ENCODE assay signal across 2 cellular contexts in the genomic region with DNA sequence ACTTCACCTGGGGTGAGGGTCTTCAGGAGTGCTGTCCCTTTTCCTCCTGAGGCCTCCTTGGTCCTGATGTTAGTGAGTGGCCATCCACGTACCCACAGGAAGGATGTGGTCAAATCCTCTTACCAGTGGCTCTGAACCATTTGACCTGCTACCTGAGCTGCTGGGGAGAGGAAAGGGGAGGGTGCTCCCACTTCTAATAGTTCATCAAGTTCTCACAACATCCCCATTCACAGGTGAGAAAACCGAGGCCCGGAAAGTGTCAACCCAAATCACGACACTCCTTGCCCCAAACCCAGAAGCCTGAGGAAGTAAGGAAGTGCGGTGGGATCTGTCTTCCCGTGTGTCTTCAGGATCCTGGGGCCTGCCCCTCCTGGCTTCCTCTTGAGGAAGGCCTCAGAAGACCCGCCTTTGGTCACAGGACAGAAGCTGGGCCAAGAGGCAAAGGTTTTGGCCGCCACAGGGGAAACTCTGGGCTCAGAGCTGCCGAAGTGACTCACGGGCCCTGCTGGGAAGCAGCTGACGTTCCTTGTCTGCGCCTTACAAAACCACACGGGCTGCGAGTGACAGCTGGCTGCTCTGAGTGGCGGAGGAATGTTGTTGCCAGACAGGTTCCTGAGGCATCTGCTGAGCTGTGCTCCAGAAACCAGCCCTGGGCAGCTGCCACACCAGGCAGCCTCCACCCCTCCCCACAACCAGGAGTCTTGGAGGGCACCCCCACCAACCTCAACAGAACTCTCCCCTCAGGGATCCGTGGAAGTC.
TF ChIP-seq lines count a peak whose summit lies in the region.

No MANE protein-coding gene starts in this region.

TF ChIP-seq in A549, 52 proteins besides CTCF, POLR2A, EP300 and RAD21 (continues in another document):
- no peak for TF ChIP-seq HES2 (IDR thresholded peaks at IDR 0.05)
- no peak for TF ChIP-seq CHD2 (IDR thresholded peaks at IDR 0.05; ENCODE audit: low read length, partially characterized antibody)
- TF ChIP-seq PHF8 (IDR thresholded peaks at IDR 0.05; ENCODE audit: borderline replicate concordance, low read depth): no peak
- no peak for TF ChIP-seq ZFP36 (IDR thresholded peaks at IDR 0.05; ENCODE audit: borderline replicate concordance, partially characterized antibody)
- TF ChIP-seq JUN (IDR thresholded peaks at IDR 0.05): peak in 1 of 2 experiments; percentile 41; a peak in 3 of 5 replicates
- no peak for TF ChIP-seq MYC (IDR thresholded peaks at IDR 0.05; ENCODE audit: borderline replicate concordance, low read length)
- TF ChIP-seq ZNF302 (CRISPR knock-in tag; IDR thresholded peaks at IDR 0.05): no peak
- TF ChIP-seq, protein P1, sequence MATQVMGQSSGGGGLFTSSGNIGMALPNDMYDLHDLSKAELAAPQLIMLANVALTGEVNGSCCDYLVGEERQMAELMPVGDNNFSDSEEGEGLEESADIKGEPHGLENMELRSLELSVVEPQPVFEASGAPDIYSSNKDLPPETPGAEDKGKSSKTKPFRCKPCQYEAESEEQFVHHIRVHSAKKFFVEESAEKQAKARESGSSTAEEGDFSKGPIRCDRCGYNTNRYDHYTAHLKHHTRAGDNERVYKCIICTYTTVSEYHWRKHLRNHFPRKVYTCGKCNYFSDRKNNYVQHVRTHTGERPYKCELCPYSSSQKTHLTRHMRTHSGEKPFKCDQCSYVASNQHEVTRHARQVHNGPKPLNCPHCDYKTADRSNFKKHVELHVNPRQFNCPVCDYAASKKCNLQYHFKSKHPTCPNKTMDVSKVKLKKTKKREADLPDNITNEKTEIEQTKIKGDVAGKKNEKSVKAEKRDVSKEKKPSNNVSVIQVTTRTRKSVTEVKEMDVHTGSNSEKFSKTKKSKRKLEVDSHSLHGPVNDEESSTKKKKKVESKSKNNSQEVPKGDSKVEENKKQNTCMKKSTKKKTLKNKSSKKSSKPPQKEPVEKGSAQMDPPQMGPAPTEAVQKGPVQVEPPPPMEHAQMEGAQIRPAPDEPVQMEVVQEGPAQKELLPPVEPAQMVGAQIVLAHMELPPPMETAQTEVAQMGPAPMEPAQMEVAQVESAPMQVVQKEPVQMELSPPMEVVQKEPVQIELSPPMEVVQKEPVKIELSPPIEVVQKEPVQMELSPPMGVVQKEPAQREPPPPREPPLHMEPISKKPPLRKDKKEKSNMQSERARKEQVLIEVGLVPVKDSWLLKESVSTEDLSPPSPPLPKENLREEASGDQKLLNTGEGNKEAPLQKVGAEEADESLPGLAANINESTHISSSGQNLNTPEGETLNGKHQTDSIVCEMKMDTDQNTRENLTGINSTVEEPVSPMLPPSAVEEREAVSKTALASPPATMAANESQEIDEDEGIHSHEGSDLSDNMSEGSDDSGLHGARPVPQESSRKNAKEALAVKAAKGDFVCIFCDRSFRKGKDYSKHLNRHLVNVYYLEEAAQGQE (IDR thresholded peaks at IDR 0.05): no peak
- no peak for TF ChIP-seq CBX8 (IDR thresholded peaks at IDR 0.05)
- TF ChIP-seq MAZ (IDR thresholded peaks at IDR 0.05; ENCODE audit: borderline replicate concordance, low read depth, low read length): no peak
- no peak for TF ChIP-seq SMC3 (IDR thresholded peaks at IDR 0.05)
- no peak for TF ChIP-seq RARB (CRISPR knock-in tag; IDR thresholded peaks at IDR 0.05)
- TF ChIP-seq POLR2AphosphoS2 (conservative IDR thresholded peaks at IDR 0.05; ENCODE audit: low read length): no peak
- no peak; the same call in 1 of the 2 replicates for TF ChIP-seq GATA3 (IDR thresholded peaks at IDR 0.05; ENCODE audit: borderline replicate concordance)
- TF ChIP-seq, protein P2, sequence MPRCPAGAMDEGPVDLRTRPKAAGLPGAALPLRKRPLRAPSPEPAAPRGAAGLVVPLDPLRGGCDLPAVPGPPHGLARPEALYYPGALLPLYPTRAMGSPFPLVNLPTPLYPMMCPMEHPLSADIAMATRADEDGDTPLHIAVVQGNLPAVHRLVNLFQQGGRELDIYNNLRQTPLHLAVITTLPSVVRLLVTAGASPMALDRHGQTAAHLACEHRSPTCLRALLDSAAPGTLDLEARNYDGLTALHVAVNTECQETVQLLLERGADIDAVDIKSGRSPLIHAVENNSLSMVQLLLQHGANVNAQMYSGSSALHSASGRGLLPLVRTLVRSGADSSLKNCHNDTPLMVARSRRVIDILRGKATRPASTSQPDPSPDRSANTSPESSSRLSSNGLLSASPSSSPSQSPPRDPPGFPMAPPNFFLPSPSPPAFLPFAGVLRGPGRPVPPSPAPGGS (IDR thresholded peaks at IDR 0.05): no peak
- TF ChIP-seq PBX3 (IDR thresholded peaks at IDR 0.05): peak; percentile 62; the same call in 1 of the 2 replicates
- no peak for TF ChIP-seq RNF2 (IDR thresholded peaks at IDR 0.05; ENCODE audit: borderline replicate concordance, low read depth)
- no peak for TF ChIP-seq EHF (CRISPR knock-in tag; IDR thresholded peaks at IDR 0.05)
- no peak for TF ChIP-seq HEYL (CRISPR knock-in tag; IDR thresholded peaks at IDR 0.05)
- peak; percentile 45; the same call in 1 of the 2 replicates for TF ChIP-seq BHLHE40 (IDR thresholded peaks at IDR 0.05; ENCODE audit: low read depth, low read length)
- TF ChIP-seq MAX (IDR thresholded peaks at IDR 0.05): no peak; the same call in 1 of the 2 replicates
- TF ChIP-seq HOXB13 (CRISPR knock-in tag; IDR thresholded peaks at IDR 0.05; ENCODE audit: low read depth): peak; percentile 48; the same call in 1 of the 2 replicates
- no peak for TF ChIP-seq KDM5A (IDR thresholded peaks at IDR 0.05)
- no peak for TF ChIP-seq CBX2 (IDR thresholded peaks at IDR 0.05; ENCODE audit: borderline replicate concordance, low read depth)
- no peak for TF ChIP-seq CEBPB (IDR thresholded peaks at IDR 0.05)
- no peak for TF ChIP-seq FOSL2 (IDR thresholded peaks at IDR 0.05)
- peak; percentile 80 for TF ChIP-seq FOSL2 (CRISPR knock-in tag; IDR thresholded peaks at IDR 0.05)
- TF ChIP-seq CHD4 (IDR thresholded peaks at IDR 0.05; ENCODE audit: borderline replicate concordance): no peak
- TF ChIP-seq MAFK (IDR thresholded peaks at IDR 0.05; ENCODE audit: partially characterized antibody): no peak
- TF ChIP-seq FOSB (CRISPR knock-in tag; IDR thresholded peaks at IDR 0.05): peak; percentile 29; the same call in 1 of the 2 replicates

TF ChIP-seq in H1, 55 proteins besides CTCF, POLR2A, EP300 and RAD21 (continues in another document):
- TF ChIP-seq SRF (IDR thresholded peaks at IDR 0.05; ENCODE audit: low read depth, low read length) (no peak), KDM1A (IDR thresholded peaks at IDR 0.05; ENCODE audit: borderline replicate concordance, low read length) (0 out of 2 replicates have a peak, but pooled peaks have one; percentile 23), BRCA1 (IDR thresholded peaks at IDR 0.05; ENCODE audit: low read depth, low read length) (no peak), CBX5 (IDR thresholded peaks at IDR 0.05; ENCODE audit: low read depth, low read length) (no peak), SAP30 (IDR thresholded peaks at IDR 0.05; ENCODE audit: insufficient read depth, insufficient replicate concordance, low read length) (peak; percentile 88), CHD1 (IDR thresholded peaks at IDR 0.05; ENCODE audit: low read depth, low read length) (no peak), CREB1 (IDR thresholded peaks at IDR 0.05) (peak; percentile 58; the same call in 1 of the 2 replicates), BACH1 (IDR thresholded peaks at IDR 0.05; ENCODE audit: low read length) (no peak), POLR2AphosphoS5 (IDR thresholded peaks at IDR 0.05; ENCODE audit: low read depth, low read length) (no peak), TEAD4 (IDR thresholded peaks at IDR 0.05; ENCODE audit: low read depth, low read length) (peak; percentile 84), HDAC2 (IDR thresholded peaks at IDR 0.05; ENCODE audit: borderline replicate concordance in 1 of 2, low read depth in 2 of 2, low read length in 2 of 2) (no peak), CHD7 (IDR thresholded peaks at IDR 0.05; ENCODE audit: insufficient replicate concordance, low read length) (no peak), MAFK (IDR thresholded peaks at IDR 0.05; ENCODE audit: low read depth, low read length) (peak; percentile 6; the same call in 1 of the 2 replicates), POU5F1 (IDR thresholded peaks at IDR 0.05; ENCODE audit: low read depth, low read length) (no peak), SP2 (IDR thresholded peaks at IDR 0.05; ENCODE audit: low read length) (no peak), KDM5A (IDR thresholded peaks at IDR 0.05; ENCODE audit: low read length) (no peak), MAX (IDR thresholded peaks at IDR 0.05) (peak; percentile 55; the same call in 1 of the 2 replicates), SP1 (IDR thresholded peaks at IDR 0.05; ENCODE audit: low read depth, low read length) (peak; percentile 67; the same call in 1 of the 2 replicates), JUN (IDR thresholded peaks at IDR 0.05; ENCODE audit: low read depth, low read length) (no peak), CTBP2 (IDR thresholded peaks at IDR 0.05; ENCODE audit: borderline replicate concordance, insufficient read depth, insufficient read length, low read length) (no peak), ZNF274 (IDR thresholded peaks at IDR 0.05; ENCODE audit: borderline replicate concordance, extremely low read depth, low read length) (no peak), SIN3A (conservative IDR thresholded peaks at IDR 0.05 in 1 of 2, IDR thresholded peaks at IDR 0.05 in 1 of 2; ENCODE audit: low read depth in 1 of 2, low read length in 2 of 2) (peak; percentile 95 to 99), EZH2 (IDR thresholded peaks at IDR 0.05; ENCODE audit: low read depth, low read length, severe bottlenecking) (no peak), JUND (IDR thresholded peaks at IDR 0.05; ENCODE audit: low read length) (peak; percentile 79), SIRT6 (IDR thresholded peaks at IDR 0.05; ENCODE audit: low read length) (no peak)
- TF ChIP-seq, protein P3, sequence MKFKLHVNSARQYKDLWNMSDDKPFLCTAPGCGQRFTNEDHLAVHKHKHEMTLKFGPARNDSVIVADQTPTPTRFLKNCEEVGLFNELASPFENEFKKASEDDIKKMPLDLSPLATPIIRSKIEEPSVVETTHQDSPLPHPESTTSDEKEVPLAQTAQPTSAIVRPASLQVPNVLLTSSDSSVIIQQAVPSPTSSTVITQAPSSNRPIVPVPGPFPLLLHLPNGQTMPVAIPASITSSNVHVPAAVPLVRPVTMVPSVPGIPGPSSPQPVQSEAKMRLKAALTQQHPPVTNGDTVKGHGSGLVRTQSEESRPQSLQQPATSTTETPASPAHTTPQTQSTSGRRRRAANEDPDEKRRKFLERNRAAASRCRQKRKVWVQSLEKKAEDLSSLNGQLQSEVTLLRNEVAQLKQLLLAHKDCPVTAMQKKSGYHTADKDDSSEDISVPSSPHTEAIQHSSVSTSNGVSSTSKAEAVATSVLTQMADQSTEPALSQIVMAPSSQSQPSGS (IDR thresholded peaks at IDR 0.05; ENCODE audit: low read length): no peak
